Comparison of ENCODE assay signal across 8 cellular contexts in the genomic region with DNA sequence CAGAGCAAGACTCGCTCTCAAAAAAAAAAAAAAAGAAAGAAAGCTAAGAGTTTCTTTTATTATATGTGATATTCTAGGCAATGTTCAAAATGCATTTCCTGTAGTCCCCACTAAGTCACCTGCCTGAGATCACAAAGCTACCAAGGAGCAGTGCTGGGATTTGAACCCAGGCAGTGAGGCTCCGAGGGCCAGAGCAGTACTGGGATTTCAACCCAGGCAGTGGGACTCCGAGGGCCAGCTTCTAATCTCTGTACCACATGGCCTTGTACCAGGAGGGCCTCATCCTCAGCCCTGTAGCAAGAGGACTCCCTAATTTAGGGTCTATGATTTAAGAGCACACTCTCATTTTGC. TPM values are rescaled to one million over a fixed set of nuclear protein-coding genes. Genes with fewer than 3 reads are reported as not detected.
A peak's percentile ranks its signal among the peaks of the same experiment; 100 is the strongest.
DNase-seq lines count a peak whose midpoint lies in the region; ATAC-seq, FAIRE-seq and TF ChIP-seq lines count a peak whose summit lies in the region.

No MANE protein-coding gene starts in this region.

- no peaks in the 10 kb centered on the region for H4K20me1 ChIP-seq in PC-9 (ENCODE audit: insufficient read depth)

- H3K9me2 ChIP-seq in PC-9 (ENCODE audit: insufficient read depth) = no peaks in the 10 kb centered on the region

- no peaks in the 10 kb centered on the region for H3K9me3 Mint-ChIP-seq in effector memory CD8-positive, alpha-beta T cell
- H3K9me3 Mint-ChIP-seq in nephron progenitor cell = no peaks in the 10 kb centered on the region

- BruUV-seq in PC-9 (replicated peaks; lab: Mats Ljungman, UMichigan) = no TSS peak

- H3K4me1 ChIP-seq in A549 (peaks cover 85% of the 10 kb centered on the region), PC-9 (replicated peaks; ENCODE audit: insufficient read depth) (peaks cover 79% of the 10 kb centered on the region)

- no peak for TF ChIP-seq POLR2A in A549 (IDR thresholded peaks at IDR 0.05; ENCODE audit: low read length)

- H2AFZ ChIP-seq in PC-9 = no peak overlapping the region

- no peak for DNase-seq in A549 (ENCODE audit: low read depth in 1 of 2, low spot score in 1 of 2)
- no peak for DNase-seq in PC-9
- DNase-seq in effector memory CD8-positive, alpha-beta T cell = no peak
- no peak for DNase-seq in nephron progenitor cell
- no peak for DNase-seq in stimulated activated CD8-positive, alpha-beta memory T cell treated with anti-CD3 and anti-CD28 coated beads, Interleukin-4, amount 100 ng/mL, for 48 hours
- DNase-seq in EL = no peak

- ATAC-seq in A549 (no peak), HG03045 (IDR thresholded peaks at IDR 0.05; ENCODE audit: unreplicated experiment) (no peak), GM18909 (IDR thresholded peaks at IDR 0.05; ENCODE audit: poor library complexity, unreplicated experiment) (no peak)
- no peak for ATAC-seq in effector memory CD8-positive, alpha-beta T cell (replicated peaks)

- peaks cover 8% of the 10 kb centered on the region for H3K9me3 ChIP-seq in A549
- no peaks in the 10 kb centered on the region for H3K9me3 ChIP-seq in PC-9 (ENCODE audit: insufficient read depth, low read depth)

- peak overlapping the region; percentile 60 to 87 for H3K27ac Mint-ChIP-seq in effector memory CD8-positive, alpha-beta T cell
- peak overlapping the region; percentile 99 for H3K27ac Mint-ChIP-seq in nephron progenitor cell

- H3F3A ChIP-seq in PC-9 (ENCODE audit: insufficient read depth, low read depth) = peaks cover 83% of the 10 kb centered on the region

- H3K36me3 Mint-ChIP-seq in effector memory CD8-positive, alpha-beta T cell (ENCODE audit: insufficient read depth) = peaks cover 14% of the 10 kb centered on the region
- peaks cover 10% of the 10 kb centered on the region for H3K36me3 Mint-ChIP-seq in nephron progenitor cell (ENCODE audit: low read depth)

- peaks cover 87% of the 10 kb centered on the region for H3K79me2 ChIP-seq in PC-9 (ENCODE audit: low read depth)

- H3K27ac ChIP-seq in A549 (peak overlapping the region; percentile 94 to 97), PC-9 (peak overlapping the region; percentile 97)

- no peak for TF ChIP-seq RAD21 in A549 (conservative IDR thresholded peaks at IDR 0.05 in 1 of 2, IDR thresholded peaks at IDR 0.05 in 1 of 2)

- peak overlapping the region in 1 of 2 donors; percentile 34 for H3K4me3 Mint-ChIP-seq in effector memory CD8-positive, alpha-beta T cell
- no peak overlapping the region for H3K4me3 Mint-ChIP-seq in nephron progenitor cell

- CTCF ChIA-PET in A549 (lab: Yijun Ruan, JAX) = interaction anchor here (0.7 to 7.4 kb wide), 10 partner anchors 13 to 628 kb away, joined by 3 to 63 read pairs (median 4); no protein-coding TSS in a partner anchor
- CTCF ChIA-PET in PC-9 (lab: Charles Lee) = interaction anchor here (0.6 to 1.0 kb wide), 6 partner anchors 37 to 189 kb away, joined by 4 to 16 read pairs (median 6); partner anchors contain the start of gene ZMYND8

- TF ChIP-seq CTCF in A549 (IDR thresholded peaks at IDR 0.05) = no peak
- TF ChIP-seq CTCF in PC-9 (conservative IDR thresholded peaks at IDR 0.05) = no peak
- TF ChIP-seq CTCF in nephron progenitor cell (IDR thresholded peaks at IDR 0.05) = no peak

- TF ChIP-seq EP300 in A549 (IDR thresholded peaks at IDR 0.05) = no peak

- POLR2A ChIA-PET in A549 (lab: Yijun Ruan, JAX) = interaction anchor here (0.9 to 3.1 kb wide), 6 partner anchors 15 to 67 kb away, joined by 3 to 33 read pairs (median 3); partner anchors contain the start of gene ZMYND8
- POLR2A ChIA-PET in PC-9 (lab: Charles Lee; ENCODE audit: unreplicated experiment) = interaction anchor here (0.6 to 1.0 kb wide), 4 partner anchors 43 to 659 kb away, joined by 3 to 25 read pairs (median 9); partner anchors contain the start of gene NCOA3

- whole genome bisulfite sequencing in A549 (ENCODE audit: missing lambda C conversion rate) = 85% methylated on average over 3 of the region's 3 CpGs

- H3K4me1 Mint-ChIP-seq in effector memory CD8-positive, alpha-beta T cell (ENCODE audit: low read depth in 2 of 2) = peaks cover 44 to 48% of the 10 kb centered on the region in 2 donors
- H3K4me1 Mint-ChIP-seq in nephron progenitor cell = peaks cover 87% of the 10 kb centered on the region

- no peak overlapping the region for H3K4me3 ChIP-seq in A549
- H3K4me3 ChIP-seq in PC-9 = 0 out of 2 replicates have a peak overlapping the region, but pooled peaks have one; percentile 5

- H3K36me3 ChIP-seq in PC-9 (ENCODE audit: low read depth) = peaks cover 2% of the 10 kb centered on the region; the same call in 1 of the 2 replicates

- FAIRE-seq in A549 (lab: Jason Lieb, UNC) = no peak

- H3K4me2 ChIP-seq in A549 = no peak overlapping the region; the same call in 2 of the 3 replicates
- H3K4me2 ChIP-seq in PC-9 = peak overlapping the region; percentile 90

- intact Hi-C loops in PC-9 (cut with micrococcal nuclease; ENCODE audit: unreplicated experiment) = loop anchor here (5.0 kb wide), 4 partner anchors 66 to 364 kb away; partner anchors contain the start of gene NCOA3

- no peaks in the 10 kb centered on the region for H3K27me3 Mint-ChIP-seq in effector memory CD8-positive, alpha-beta T cell
- H3K27me3 Mint-ChIP-seq in nephron progenitor cell (ENCODE audit: low read depth, poor library complexity) = peaks cover 3% of the 10 kb centered on the region

- no peaks in the 10 kb centered on the region for H3K27me3 ChIP-seq in PC-9 (ENCODE audit: insufficient read depth, low read depth)

TF ChIP-seq in A549, 52 proteins besides CTCF, POLR2A, EP300 and RAD21:
- TF ChIP-seq CHD4 (IDR thresholded peaks at IDR 0.05; ENCODE audit: borderline replicate concordance) (0 out of 2 replicates have a peak, but pooled peaks have one; percentile 39), EHF (CRISPR knock-in tag; IDR thresholded peaks at IDR 0.05) (no peak)

RNA-seq across cellular contexts. Expression of gene ZMYND8, which starts 39.7 kb away (rescaled TPM):
- polyA plus RNA-seq in A549 (2011; rRNA removed) = 23.6 and 24.9 TPM in 2 replicates
- 10.9 TPM in 2 replicates for polyA plus RNA-seq in A549 (2012; cell fraction: cytosol; rRNA removed)
- 19.5 and 21.4 TPM in 2 replicates for polyA plus RNA-seq in A549 (2012; cell fraction: nucleus; rRNA removed)
- 10.2 to 11.2 TPM (median 10.4 TPM) in 3 replicates for polyA plus RNA-seq in A549 (2017; fragmentation: RNase III; extraction: RNeasy Plus Mini Kit Qiagen cat#74134 plus additional on column Dnase treatment)
- 22.2 and 24.4 TPM in 2 replicates for polyA minus RNA-seq in A549 (2011; rRNA and poly(A)+ RNA removed)
- 72.3 and 107 TPM in 2 replicates for total RNA-seq in PC-9 (2021)
